Comparison of ENCODE assay signal across 8 cellular contexts in genomic region chr3:190119734-190120133, GRCh38. TPM values are rescaled to one million over a fixed set of nuclear protein-coding genes. Genes with fewer than 3 reads are reported as not detected.
DNase-seq lines count a peak whose midpoint lies in the region; ATAC-seq and TF ChIP-seq lines count a peak whose summit lies in the region.

No MANE protein-coding gene starts in this region.

- H3K27ac ChIP-seq in heart left ventricle (peak overlapping the region in 2 of 12 donors; percentile 16 to 91), Panc1 (ENCODE audit: low read length) (peak overlapping the region; percentile 84), hepatocyte (peak overlapping the region; percentile 89), stomach (peak overlapping the region in 3 of 5 donors; percentile 73 to 90 (median 87))

- intact Hi-C loops in heart left ventricle (cut with DNase I), result loop anchor here in 9 of 10 donors (2.0 to 10.0 kb wide), 7 partner anchors 65 to 155 kb away; no protein-coding TSS in a partner anchor
- intact Hi-C loops in left ventricle myocardium superior (cut with micrococcal nuclease), result no loop called here
- intact Hi-C loops in Panc1 (cut with micrococcal nuclease; ENCODE audit: unreplicated experiment), result loop anchor here (1.0 to 5.0 kb wide), 4 partner anchors 79 to 203 kb away; partner anchors contain the start of gene CLDN1
- intact Hi-C loops in stomach (cut with DNase I; ENCODE audit: low total_unique reads), result no loop called here

- H3K36me3 ChIP-seq in heart left ventricle (no peaks in the 10 kb centered on the region), Panc1 (ENCODE audit: control insufficient read depth, insufficient read depth, low read length) (no peaks in the 10 kb centered on the region), hepatocyte (replicated peaks; ENCODE audit: insufficient read depth, low read depth) (no peaks in the 10 kb centered on the region), stomach (no peaks in the 10 kb centered on the region)

- ATAC-seq in heart left ventricle, result no peak
- no peak for ATAC-seq in left ventricle myocardium superior
- ATAC-seq in Panc1, result no peak
- ATAC-seq in HG02840 (IDR thresholded peaks at IDR 0.05; ENCODE audit: low FRiP score, unreplicated experiment), result no peak

- POLR2A ChIA-PET in Panc1 (lab: Charles Lee), result no interaction called here

- peaks cover 0 to 30% (median 0%) of the 10 kb centered on the region in 9 donors for H3K27me3 ChIP-seq in heart left ventricle
- no peaks in the 10 kb centered on the region for H3K27me3 ChIP-seq in Panc1 (ENCODE audit: control insufficient read depth, insufficient read depth, low read length)
- no peaks in the 10 kb centered on the region for H3K27me3 ChIP-seq in hepatocyte
- peaks cover 0 to 29% (median 6%) of the 10 kb centered on the region in 3 donors for H3K27me3 ChIP-seq in stomach

- DNase-seq in heart left ventricle, result no peak
- no peak for DNase-seq in left ventricle myocardium superior
- no peak for DNase-seq in Panc1 (ENCODE audit: low read depth, low spot score)
- DNase-seq in hepatocyte (ENCODE audit: low spot score), result no peak
- DNase-seq in stomach, result no peak
- DNase-seq in GM13976 (ENCODE audit: low spot score), result no peak
- DNase-seq in stimulated activated CD4-positive, alpha-beta T cell treated with anti-CD3 and anti-CD28 coated beads, Interleukin-12 subunit alpha, Interleukin-12 subunit beta, amount 100 ng/mL, for 4 hours, result no peak

- peak overlapping the region; percentile 69 for H2AFZ ChIP-seq in hepatocyte

- TF ChIP-seq POLR2A in heart left ventricle (IDR thresholded peaks at IDR 0.05), result no peak
- no peak for TF ChIP-seq POLR2A in stomach (IDR thresholded peaks at IDR 0.05)

- H3K4me3 ChIP-seq in heart left ventricle (peak overlapping the region in 11 of 12 donors; percentile 62 to 90 (median 83)), Panc1 (ENCODE audit: low read depth in 2 of 2, low read length in 2 of 2) (peak overlapping the region; percentile 63 to 70), hepatocyte (peak overlapping the region; percentile 81), stomach (peak overlapping the region; percentile 74 to 86 (median 76))

- peaks cover 42% of the 10 kb centered on the region for H3K79me2 ChIP-seq in hepatocyte

- TF ChIP-seq CTCF in heart left ventricle (IDR thresholded peaks at IDR 0.05) (no peak), Panc1 (IDR thresholded peaks at IDR 0.05) (no peak), hepatocyte (IDR thresholded peaks at IDR 0.05; ENCODE audit: poor library complexity) (no peak), stomach (IDR thresholded peaks at IDR 0.05) (no peak), GM13976 (IDR thresholded peaks at IDR 0.05; ENCODE audit: borderline replicate concordance, control extremely low read depth, extremely low read depth, insufficient read depth, missing control alignments) (no peak)

- no peaks in the 10 kb centered on the region for H3K9me2 ChIP-seq in hepatocyte (replicated peaks; ENCODE audit: insufficient read depth)

- TF ChIP-seq EP300 in stomach (IDR thresholded peaks at IDR 0.05), result no peak

- CTCF ChIA-PET in Panc1 (lab: Charles Lee), result interaction anchor here (1.3 kb wide), 1 partner anchor 83 kb away, joined by 4 read pairs; no protein-coding TSS in a partner anchor

- in situ Hi-C loops in Panc1 (cut with HindIII; ENCODE audit: low pct_unique_long_range_greater_than_20kb, low sequenced_read_pairs) (no loop called here), GM13976 (cut with MboI; ENCODE audit: low sequenced_read_pairs, unreplicated experiment) (no loop called here)

- H3K4me1 ChIP-seq in heart left ventricle (peaks cover 0 to 20% (median 6%) of the 10 kb centered on the region in 12 donors), Panc1 (ENCODE audit: control insufficient read depth, insufficient read depth, low read length) (peaks cover 40% of the 10 kb centered on the region), hepatocyte (ENCODE audit: insufficient read depth) (peaks cover 20% of the 10 kb centered on the region), stomach (peaks cover 0 to 39% (median 21%) of the 10 kb centered on the region in 4 donors)

- no peaks in the 10 kb centered on the region for H4K20me1 ChIP-seq in hepatocyte (ENCODE audit: insufficient read depth, poor library complexity, severe bottlenecking)

- no TSS peak for BruUV-seq in Panc1 (replicated peaks; lab: Mats Ljungman, UMichigan)

- H3K4me2 ChIP-seq in hepatocyte, result peak overlapping the region; percentile 87

- H3K9me3 ChIP-seq in heart left ventricle (no peaks in the 10 kb centered on the region), Panc1 (ENCODE audit: control insufficient read depth, insufficient read depth, low read depth, low read length) (no peaks in the 10 kb centered on the region), hepatocyte (ENCODE audit: low read depth) (no peaks in the 10 kb centered on the region), stomach (no peaks in the 10 kb centered on the region)

RNA-seq across cellular contexts. Expression of gene P3H2, which starts 1.0 kb away (rescaled TPM):
- total RNA-seq in heart left ventricle, result 10 to 100 TPM in 2 of 9 donors, 1 to 10 TPM in 7; 1.5 to 24.8 (median 4.3) TPM
- 1 to 10 TPM in 1 of 2 donors, under 1 TPM in 1; 0.55 to 1.1 TPM for polyA plus RNA-seq in heart left ventricle
- 1.2 TPM for total RNA-seq in left ventricle myocardium superior
- 82.2 TPM for total RNA-seq in Panc1 (2021; ENCODE audit: unreplicated experiment)
- polyA plus RNA-seq in Panc1 (2012; ENCODE audit: insufficient read length), result 50.3 TPM
- total RNA-seq in hepatocyte, result 14.5 and 29.7 TPM in 2 replicates
- 14.5 and 17.1 TPM in 2 replicates for polyA plus RNA-seq in hepatocyte
- total RNA-seq in stomach, result 10 to 100 TPM; 14.5 to 46.1 (median 29.0) TPM
- 1 to 10 TPM; 1.4 to 4.9 (median 4.7) TPM for polyA plus RNA-seq in stomach

Comparison
In these comparisons a context has a peak if more than half of its experiments do, and no peak if none do; other contexts are left out.
1. intact Hi-C loops: an anchor here in heart left ventricle (2.0 to 10.0 kb wide) and Panc1 (1.0 to 5.0 kb wide); none called in left ventricle myocardium superior and stomach.